In the genomic region with DNA sequence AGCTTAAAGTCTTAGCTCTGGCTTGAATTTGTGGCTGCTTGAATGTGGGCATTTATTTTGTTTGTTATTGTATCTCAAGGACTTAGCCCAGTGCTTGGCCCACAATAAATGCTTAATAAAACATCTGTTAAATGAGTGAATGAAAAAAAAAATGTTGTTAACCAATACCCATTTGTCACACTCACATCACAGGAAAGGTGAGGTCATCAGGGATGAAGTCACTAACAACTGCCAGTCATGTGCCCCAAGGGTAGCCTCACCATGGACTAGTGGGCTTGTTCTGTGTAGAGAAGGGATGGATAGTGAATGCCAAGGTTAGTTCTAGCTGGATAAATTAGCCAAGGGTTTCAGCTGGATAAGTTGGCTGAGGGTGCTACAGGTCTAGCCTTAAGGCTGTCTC, we compare ENCODE assay signal across 9 cellular contexts. TPM values are rescaled to one million over a fixed set of nuclear protein-coding genes. Genes with fewer than 3 reads are reported as not detected.
DNase-seq lines count a peak whose midpoint lies in the region; ATAC-seq and TF ChIP-seq lines count a peak whose summit lies in the region.
"Had no signal": no experiment of that assay in that cellular context is flagged by ENCODE, and none has a peak within 500 bp of the region (broad histone marks: within the 10 kb centered on the region; RNA-seq: fewer than 3 reads in every experiment).

No MANE protein-coding gene starts in this region.

- TF ChIP-seq CTCF in choroid plexus epithelial cell (conservative IDR thresholded peaks at IDR 0.05; ENCODE audit: low read depth, low read length) = no peak

- in situ Hi-C loops in KBM-7 (cut with MboI; ENCODE audit: low pct_unique_long_range_greater_than_20kb, low sequenced_read_pairs) = no loop called here

- H3K4me3 ChIP-seq in choroid plexus epithelial cell (ENCODE audit: low read depth, low read length) = no peak overlapping the region

- DNase-seq in DMS53 (lab: John Stamatoyannopoulos, UW) (peak; percentile 43), DMS53 treated with DMSO at 0.1 percent for 48 hours (lab: John Stamatoyannopoulos, UW; ENCODE audit: unreplicated experiment) (no peak), SW 1271 (lab: John Stamatoyannopoulos, UW) (peak; percentile 20 to 21), choroid plexus epithelial cell (ENCODE audit: low read depth) (peak; percentile 42), pulmonary artery endothelial cell (ENCODE audit: low read depth, low spot score) (peak; percentile 47), head of caudate nucleus (no peak), KBM-7 (no peak)
- DNase-seq: 8988T had no signal

- intact Hi-C loops in head of caudate nucleus (cut with DNase I) = no loop called here

- no peak for ATAC-seq in HG02763 (IDR thresholded peaks at IDR 0.05; ENCODE audit: unreplicated experiment)

RNA-seq across cellular contexts. Expression of a gene that starts 3.0 kb away (rescaled TPM):
- total RNA-seq in pulmonary artery endothelial cell = 122 and 137 TPM in 2 replicates

RNA-seq across cellular contexts. Expression of a gene that starts 10.8 kb away (rescaled TPM):
- total RNA-seq in pulmonary artery endothelial cell = not detected in 2 replicates

RNA-seq across cellular contexts. Expression of a gene that starts 22.0 kb away (rescaled TPM):
- 174 and 225 TPM in 2 replicates for total RNA-seq in pulmonary artery endothelial cell

RNA-seq across cellular contexts. Expression of a gene that starts 50.9 kb away (rescaled TPM):
- 8.9 and 9.5 TPM in 2 replicates for total RNA-seq in pulmonary artery endothelial cell

RNA-seq across cellular contexts. Expression of a gene that starts 58.1 kb away (rescaled TPM):
- total RNA-seq in pulmonary artery endothelial cell = 27.5 and 30.3 TPM in 2 replicates

Comparison
In these comparisons a context has a peak if more than half of its experiments do, and no peak if none do; other contexts are left out.
1. DNase-seq: peak in DMS53 (single experiment), SW 1271 (2 of 2), choroid plexus epithelial cell (single experiment) and pulmonary artery endothelial cell (single experiment); none in DMS53 treated with DMSO at 0.1 percent for 48 hours (single experiment), head of caudate nucleus (0 of 42) and KBM-7 (single experiment).